Comparison of ENCODE assay signal across 7 cellular contexts in genomic region chr11:17781626-17782025, GRCh38. TPM values are rescaled to one million over a fixed set of nuclear protein-coding genes. Genes with fewer than 3 reads are reported as not detected.
"Had no signal": no experiment of that assay in that cellular context is flagged by ENCODE, and none has a peak within 500 bp of the region (broad histone marks: within the 10 kb centered on the region; RNA-seq: fewer than 3 reads in every experiment).

No MANE protein-coding gene starts in this region.

- DNase-seq: IMR-90, KBM-7 had no signal

- H3K4me3 ChIP-seq: K562 had no signal

- ATAC-seq: HepG2 had no signal

- H3K27ac ChIP-seq: HL-60 had no signal

- FAIRE-seq: HepG2, HTR-8/SVneo, K562 had no signal

RNA-seq across cellular contexts. Expression of gene KCNC1, which starts 47.0 kb away (rescaled TPM):
- total RNA-seq: HT-29, IMR-90, K562 had no signal
